In genomic region chr14:100536721-100537700, GRCh38 we compare ENCODE assay signal across 13 cellular contexts. TPM values are rescaled to one million over a fixed set of nuclear protein-coding genes. Genes with fewer than 3 reads are reported as not detected.
DNase-seq lines count a peak whose midpoint lies in the region; ATAC-seq and TF ChIP-seq lines count a peak whose summit lies in the region.
"Had no signal": no experiment of that assay in that cellular context is flagged by ENCODE, and none has a peak within 500 bp of the region (broad histone marks: within the 10 kb centered on the region; RNA-seq: fewer than 3 reads in every experiment).

No MANE protein-coding gene starts in this region.

- TF ChIP-seq CTCF in adrenal gland (IDR thresholded peaks at IDR 0.05), result no peak
- TF ChIP-seq CTCF in left ventricle myocardium inferior (IDR thresholded peaks at IDR 0.05; ENCODE audit: borderline replicate concordance), result no peak
- no peak for TF ChIP-seq CTCF in spleen (IDR thresholded peaks at IDR 0.05 in 8 of 11, conservative IDR thresholded peaks at IDR 0.05 in 3 of 11)

- TF ChIP-seq POLR2A in adrenal gland (IDR thresholded peaks at IDR 0.05), result no peak
- TF ChIP-seq POLR2A in spleen (IDR thresholded peaks at IDR 0.05), result no peak

- intact Hi-C loops in adrenal gland (cut with DNase I), result no loop called here
- intact Hi-C loops in left ventricle myocardium inferior (cut with micrococcal nuclease), result no loop called here
- intact Hi-C loops in spleen (cut with DNase I; ENCODE audit: low total_unique reads), result no loop called here

- H3K9me3 ChIP-seq in adrenal gland (replicated peaks in 1 of 3) (no peaks in the 10 kb centered on the region), left ventricle myocardium inferior (replicated peaks) (no peaks in the 10 kb centered on the region), spleen (no peaks in the 10 kb centered on the region)

- H3K9me3 Mint-ChIP-seq in activated T-helper 17 cell treated with anti-CD3 and anti-CD28 coated beads, Interleukin-2, amount 50 U/mL, for 72 hours, result no peaks in the 10 kb centered on the region
- H3K9me3 Mint-ChIP-seq: immature natural killer cell; stimulated activated memory B cell treated with anti-CD40 and anti-IgM and Interleukin-4, amounts not matched to agents 10 μg/mL and 1 μg/mL and 100 μg/mL, for 72 hours; T-helper 2 cell treated with Interferon-gamma antibody and Interleukin-4, amounts not matched to agents 5 μg/mL and 100 μg/mL, for 36 hours had no signal

- H3K4me1 ChIP-seq in adrenal gland (replicated peaks in 1 of 2) (peaks cover 0 to 17% of the 10 kb centered on the region in 2 donors), left ventricle myocardium inferior (peaks cover 8% of the 10 kb centered on the region), spleen (peaks cover 3 to 36% (median 21%) of the 10 kb centered on the region in 6 donors)

- DNase-seq in H7, result peak; percentile 71
- DNase-seq in adrenal gland, result peak in 6 of 7 donors; percentile 4 to 45 (median 11)
- DNase-seq in left ventricle myocardium inferior, result peak; percentile 12
- peak; percentile 41 for DNase-seq in spleen
- DNase-seq in NCI-H1105 treated with DMSO at 0.1 percent for 48 hours (lab: John Stamatoyannopoulos, UW), result no peak
- DNase-seq: Calu3; central memory CD4-positive, alpha-beta T cell; immature natural killer cell; Kasumi-1 had no signal

- H3K36me3 Mint-ChIP-seq in activated T-helper 17 cell treated with anti-CD3 and anti-CD28 coated beads, Interleukin-2, amount 50 U/mL, for 72 hours (ENCODE audit: low read depth), result no peaks in the 10 kb centered on the region
- H3K36me3 Mint-ChIP-seq: stimulated activated memory B cell treated with anti-CD40 and anti-IgM and Interleukin-4, amounts not matched to agents 10 μg/mL and 1 μg/mL and 100 μg/mL, for 72 hours had no signal

- no peaks in the 10 kb centered on the region for H3K27me3 ChIP-seq in H7 (ENCODE audit: control insufficient read depth, insufficient read depth, low read length)
- H3K27me3 ChIP-seq in adrenal gland, result no peaks in the 10 kb centered on the region
- no peaks in the 10 kb centered on the region for H3K27me3 ChIP-seq in left ventricle myocardium inferior (ENCODE audit: low read depth)
- H3K27me3 ChIP-seq in spleen (replicated peaks in 1 of 7), result no peaks in the 10 kb centered on the region

- no peak overlapping the region for H3K27ac Mint-ChIP-seq in activated T-helper 17 cell treated with anti-CD3 and anti-CD28 coated beads, Interleukin-2, amount 50 U/mL, for 72 hours
- H3K27ac Mint-ChIP-seq: stimulated activated memory B cell treated with anti-CD40 and anti-IgM and Interleukin-4, amounts not matched to agents 10 μg/mL and 1 μg/mL and 100 μg/mL, for 72 hours had no signal

- H3K27ac ChIP-seq in adrenal gland, result no peak overlapping the region
- no peak overlapping the region for H3K27ac ChIP-seq in left ventricle myocardium inferior (replicated peaks)
- H3K27ac ChIP-seq in spleen, result no peak overlapping the region

- H3K27me3 Mint-ChIP-seq in activated T-helper 17 cell treated with anti-CD3 and anti-CD28 coated beads, Interleukin-2, amount 50 U/mL, for 72 hours, result no peaks in the 10 kb centered on the region
- H3K27me3 Mint-ChIP-seq: stimulated activated memory B cell treated with anti-CD40 and anti-IgM and Interleukin-4, amounts not matched to agents 10 μg/mL and 1 μg/mL and 100 μg/mL, for 72 hours had no signal

- no peak overlapping the region for H3K4me3 ChIP-seq in H7 (ENCODE audit: insufficient read depth, low read depth, low read length)
- no peak overlapping the region for H3K4me3 ChIP-seq in adrenal gland
- H3K4me3 ChIP-seq in left ventricle myocardium inferior, result no peak overlapping the region
- no peak overlapping the region for H3K4me3 ChIP-seq in spleen

- H3K4me1 Mint-ChIP-seq in activated T-helper 17 cell treated with anti-CD3 and anti-CD28 coated beads, Interleukin-2, amount 50 U/mL, for 72 hours, result no peaks in the 10 kb centered on the region
- H3K4me1 Mint-ChIP-seq: stimulated activated memory B cell treated with anti-CD40 and anti-IgM and Interleukin-4, amounts not matched to agents 10 μg/mL and 1 μg/mL and 100 μg/mL, for 72 hours had no signal

- ATAC-seq in GM21447 (IDR thresholded peaks at IDR 0.05; ENCODE audit: unreplicated experiment), result no peak
- ATAC-seq in activated T-helper 17 cell treated with anti-CD3 and anti-CD28 coated beads, Interleukin-2, amount 50 U/mL, for 72 hours (replicated peaks), result no peak

- H3K36me3 ChIP-seq in H7 (replicated peaks; ENCODE audit: control insufficient read depth, insufficient read depth, low read length), result no peaks in the 10 kb centered on the region
- H3K36me3 ChIP-seq in adrenal gland (replicated peaks in 1 of 2), result no peaks in the 10 kb centered on the region
- no peaks in the 10 kb centered on the region for H3K36me3 ChIP-seq in left ventricle myocardium inferior
- H3K36me3 ChIP-seq in spleen, result peaks cover 0 to 28% (median 0%) of the 10 kb centered on the region in 6 donors

- WGBS in adrenal gland, 4 donors, result 84 to 89% (median 86%) methylated on average over 37 to 38 of the region's 38 CpGs
- 87 to 94% (median 93%) methylated on average over 38 of the region's 38 CpGs for WGBS in spleen, 5 donors

- H3K4me3 Mint-ChIP-seq in activated T-helper 17 cell treated with anti-CD3 and anti-CD28 coated beads, Interleukin-2, amount 50 U/mL, for 72 hours, result no peak overlapping the region
- H3K4me3 Mint-ChIP-seq: immature natural killer cell; stimulated activated memory B cell treated with anti-CD40 and anti-IgM and Interleukin-4, amounts not matched to agents 10 μg/mL and 1 μg/mL and 100 μg/mL, for 72 hours; T-helper 2 cell treated with Interferon-gamma antibody and Interleukin-4, amounts not matched to agents 5 μg/mL and 100 μg/mL, for 36 hours had no signal

RNA-seq across cellular contexts. Expression of gene BEGAIN, which starts 50.2 kb away (rescaled TPM):
- 1.3 and 3.3 TPM in 2 replicates for total RNA-seq in H7 (2014; rRNA removed; shearing (Covaris generic))
- total RNA-seq in adrenal gland (1 to 10 TPM in 7 of 8 donors, under 1 TPM in 1; 0.60 to 9.4 (median 2.7) TPM), left ventricle myocardium inferior (1.9 TPM), spleen (10 to 100 TPM in 1 of 7 donors, 1 to 10 TPM in 6; 3.8 to 10.0 (median 5.9) TPM)
- polyA plus RNA-seq in adrenal gland (10 to 100 TPM in 2 of 3 donors, 1 to 10 TPM in 1; 2.5 to 59.0 (median 13.7) TPM), spleen (1 to 10 TPM; 1.8 to 6.9 (median 4.1) TPM)
- 1 to 10 TPM; 2.1 to 2.4 TPM for total RNA-seq in activated T-helper 17 cell treated with anti-CD3 and anti-CD28 coated beads, Interleukin-2, amount 50 U/mL, for 72 hours
- polyA plus RNA-seq: immature natural killer cell had no signal
